In genomic region chr12:121530600-121531355, GRCh38 we compare ENCODE assay signal across 8 cellular contexts. TPM values are rescaled to one million over a fixed set of nuclear protein-coding genes. Genes with fewer than 3 reads are reported as not detected.
A peak's percentile ranks its signal among the peaks of the same experiment; 100 is the strongest.
DNase-seq lines count a peak whose midpoint lies in the region; ATAC-seq and TF ChIP-seq lines count a peak whose summit lies in the region.

No MANE protein-coding gene starts in this region.

- peak; percentile 42 for ATAC-seq in T-helper 17 cell
- no peak for ATAC-seq in HG03565 (IDR thresholded peaks at IDR 0.05; ENCODE audit: unreplicated experiment)

- POLR2A ChIA-PET in HEK293 (lab: Yijun Ruan, JAX) = no interaction called here

- peak overlapping the region; percentile 63 for H3K4me3 Mint-ChIP-seq in T-helper 17 cell

- TF ChIP-seq CTCF in HEK293 (tag by site-specific recombination; IDR thresholded peaks at IDR 0.05) (no peak), ascending aorta (IDR thresholded peaks at IDR 0.05) (no peak), kidney epithelial cell (IDR thresholded peaks at IDR 0.05; ENCODE audit: insufficient read depth, low read length, poor library complexity, severe bottlenecking) (no peak)

- no peaks in the 10 kb centered on the region for H3K27me3 Mint-ChIP-seq in T-helper 17 cell

- H3K36me3 Mint-ChIP-seq in T-helper 17 cell (ENCODE audit: low read depth) = peaks cover 5% of the 10 kb centered on the region

- DNase-seq in AG20443 (ENCODE audit: low spot score) (peak; percentile 82), T-helper 17 cell (peak; percentile 29 to 51 (median 44)), ascending aorta (ENCODE audit: low spot score in 2 of 2) (peak; percentile 50 to 87), kidney epithelial cell (ENCODE audit: low read depth) (peak; percentile 37), NCI-H1417 (lab: John Stamatoyannopoulos, UW) (no peak)
- peak; percentile 60 to 86 for DNase-seq in stimulated activated CD8-positive, alpha-beta memory T cell treated with anti-CD3 and anti-CD28 coated beads, Interleukin-15, amount 100 ng/mL, for 4 hours (ENCODE audit: low read depth in 2 of 2)

- H3K4me1 ChIP-seq in HEK293 (ENCODE audit: control insufficient read depth, insufficient read depth, low read length) (no peaks in the 10 kb centered on the region), ascending aorta (peaks cover 3 to 4% of the 10 kb centered on the region in 2 donors)

- CTCF ChIA-PET in HEK293 (lab: Yijun Ruan, JAX) = interaction anchor here (0.6 kb wide), 1 partner anchor 131 kb away, joined by 3 read pairs; no protein-coding TSS in a partner anchor

- H3K4me1 Mint-ChIP-seq in T-helper 17 cell = peaks cover 35% of the 10 kb centered on the region

- H3K27ac Mint-ChIP-seq in T-helper 17 cell = peak overlapping the region; percentile 99

- H3K27ac ChIP-seq in HEK293 (ENCODE audit: extremely low read depth, low read depth, low read length) (no peak overlapping the region), ascending aorta (peak overlapping the region in 1 of 2 donors; percentile 0)

- peaks cover 4 to 35% of the 10 kb centered on the region in 2 experiments; a peak in 2 of 3 replicates for H3K36me3 ChIP-seq in HEK293 (ENCODE audit: control insufficient read depth in 2 of 2, insufficient read depth in 1 of 2, low read length in 2 of 2)
- peaks cover 3 to 9% of the 10 kb centered on the region in 2 donors for H3K36me3 ChIP-seq in ascending aorta
- peaks cover 2% of the 10 kb centered on the region for H3K36me3 ChIP-seq in kidney epithelial cell (ENCODE audit: control insufficient read depth, insufficient read depth, low read length)

- no peaks in the 10 kb centered on the region for H3K9me3 ChIP-seq in HEK293 (ENCODE audit: control insufficient read depth, insufficient read depth, low read depth, low read length)
- H3K9me3 ChIP-seq in T-helper 17 cell (ENCODE audit: control insufficient read depth, low read length, poor library complexity, severe bottlenecking) = no peaks in the 10 kb centered on the region
- no peaks in the 10 kb centered on the region for H3K9me3 ChIP-seq in ascending aorta

- H3K27me3 ChIP-seq in ascending aorta = no peaks in the 10 kb centered on the region
- no peaks in the 10 kb centered on the region for H3K27me3 ChIP-seq in kidney epithelial cell (ENCODE audit: control insufficient read depth, insufficient read depth, low read length)

- H3K4me3 ChIP-seq in HEK293 (ENCODE audit: low read depth, low read length) (no peak overlapping the region), ascending aorta (no peak overlapping the region), kidney epithelial cell (ENCODE audit: low read depth, low read length) (no peak overlapping the region)

- intact Hi-C loops in ascending aorta (cut with DNase I) = no loop called here

TF ChIP-seq in HEK293, 187 proteins besides CTCF, POLR2A, EP300 and RAD21 (continues in another document):
- peak; percentile 51 for TF ChIP-seq GLIS2 (tag by site-specific recombination; IDR thresholded peaks at IDR 0.05)
- TF ChIP-seq ZNF600 (tag by site-specific recombination; IDR thresholded peaks at IDR 0.05) = peak; percentile 79
- no peak for TF ChIP-seq ZNF549 (tag by site-specific recombination; IDR thresholded peaks at IDR 0.05)
- no peak for TF ChIP-seq TRIM28 (IDR thresholded peaks at IDR 0.05; ENCODE audit: borderline replicate concordance, low read length)
- TF ChIP-seq GLI2 (tag by site-specific recombination; IDR thresholded peaks at IDR 0.05; ENCODE audit: borderline replicate concordance, low read depth) = no peak
- 0 out of 2 replicates have a peak, but pooled peaks have one; percentile 21 for TF ChIP-seq ZIC2 (tag by site-specific recombination; IDR thresholded peaks at IDR 0.05)
- 0 out of 2 replicates have a peak, but pooled peaks have one; percentile 55 for TF ChIP-seq ZXDB (tag by site-specific recombination; IDR thresholded peaks at IDR 0.05)
- TF ChIP-seq ZNF76 (tag by site-specific recombination; IDR thresholded peaks at IDR 0.05; ENCODE audit: borderline replicate concordance, low read depth) = no peak
- no peak for TF ChIP-seq FEZF1 (tag by site-specific recombination; IDR thresholded peaks at IDR 0.05)
- TF ChIP-seq KLF8 (tag by site-specific recombination; IDR thresholded peaks at IDR 0.05) = no peak
- TF ChIP-seq PRDM1 (tag by site-specific recombination; IDR thresholded peaks at IDR 0.05) = no peak
- 0 out of 2 replicates have a peak, but pooled peaks have one; percentile 36 for TF ChIP-seq PRDM10 (tag by site-specific recombination; IDR thresholded peaks at IDR 0.05)
- TF ChIP-seq ZNF623 (tag by site-specific recombination; IDR thresholded peaks at IDR 0.05) = no peak
- no peak for TF ChIP-seq ZNF776 (tag by site-specific recombination; IDR thresholded peaks at IDR 0.05; ENCODE audit: borderline replicate concordance)
- no peak for TF ChIP-seq TCF7L2 (IDR thresholded peaks at IDR 0.05; ENCODE audit: borderline replicate concordance, low read depth, low read length)
- TF ChIP-seq ZNF521 (tag by site-specific recombination; IDR thresholded peaks at IDR 0.05) = no peak
- peak; percentile 74 for TF ChIP-seq KLF9 (tag by site-specific recombination; IDR thresholded peaks at IDR 0.05; ENCODE audit: low read depth)
- peak; percentile 99 for TF ChIP-seq EGR2 (tag by site-specific recombination; IDR thresholded peaks at IDR 0.05; ENCODE audit: low read depth)
- no peak for TF ChIP-seq ZNF416 (tag by site-specific recombination; IDR thresholded peaks at IDR 0.05)
- peak; percentile 59 for TF ChIP-seq SP2 (tag by site-specific recombination; IDR thresholded peaks at IDR 0.05)
- no peak for TF ChIP-seq PRDM2 (tag by site-specific recombination; IDR thresholded peaks at IDR 0.05; ENCODE audit: borderline replicate concordance)

RNA-seq across cellular contexts. Expression of gene KDM2B, which starts 50.0 kb away (rescaled TPM):
- total RNA-seq in T-helper 17 cell = 10 to 100 TPM; 87.6 to 94.0 TPM
- total RNA-seq in ascending aorta = 17.3 TPM
- total RNA-seq in kidney epithelial cell = 31.4 and 34.7 TPM in 2 replicates

Comparison
In these comparisons a context has a peak if more than half of its experiments do, and no peak if none do; other contexts are left out.
1. DNase-seq: peak in AG20443 (single experiment), T-helper 17 cell (3 of 3), ascending aorta (2 of 2), kidney epithelial cell (single experiment) and stimulated activated CD8-positive, alpha-beta memory T cell treated with anti-CD3 and anti-CD28 coated beads, Interleukin-15, amount 100 ng/mL, for 4 hours (2 of 2); none in NCI-H1417 (0 of 3).